ENCODE assay signal across 18 cellular contexts in the genomic region with DNA sequence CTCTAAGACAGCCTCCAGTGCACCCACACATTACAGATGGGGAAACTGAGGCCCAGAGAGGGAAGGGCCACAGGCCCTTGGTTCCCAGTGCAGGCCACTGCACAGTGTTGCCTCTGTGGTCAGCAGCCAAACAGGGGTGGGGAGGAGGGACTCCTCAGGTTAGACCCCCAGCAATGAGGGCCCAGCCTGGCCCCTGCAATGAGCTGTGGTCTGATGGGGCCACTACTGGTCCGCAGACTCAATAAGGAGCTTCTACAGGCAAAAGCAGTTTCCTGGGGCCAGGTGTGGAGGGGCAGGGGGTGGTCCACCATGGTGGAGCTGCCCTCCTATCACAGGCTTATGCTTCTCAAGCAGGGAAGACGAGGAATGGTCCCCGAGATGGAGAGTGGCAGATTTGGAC.
"Had no signal": no experiment of that assay in that cellular context is flagged by ENCODE, and none has a peak within 500 bp of the region (broad histone marks: within the 10 kb centered on the region; RNA-seq: fewer than 3 reads in every experiment).

No MANE protein-coding gene starts in this region.

- ATAC-seq: gastrocnemius medialis, left lung, lower lobe of right lung had no signal

- H3K4me1 ChIP-seq: left lung, lower lobe of right lung, transverse colon had no signal

- H3K27ac ChIP-seq: coronary artery, left lung, lower lobe of right lung, neutrophil, right atrium auricular region, stomach, thoracic aorta, transverse colon had no signal

- H3K27me3 ChIP-seq: gastrocnemius medialis, left lung, right atrium auricular region, stomach, transverse colon had no signal

- H3K36me3 ChIP-seq: gastrocnemius medialis, left lung, lower lobe of right lung, neutrophil, right atrium auricular region, stomach, thoracic aorta, transverse colon had no signal

- H3K4me1 Mint-ChIP-seq: memory B cell had no signal

- H3K27ac Mint-ChIP-seq: memory B cell, naive B cell had no signal

- H3K9me3 Mint-ChIP-seq: nephron had no signal

- H3K4me3 Mint-ChIP-seq: memory B cell, naive B cell, nephron had no signal

- H3K9me3 ChIP-seq: gastrocnemius medialis, left lung, lower lobe of right lung, neutrophil, right atrium auricular region, stomach, thoracic aorta, transverse colon had no signal

- H3K4me3 ChIP-seq: coronary artery, gastrocnemius medialis, left lung, lower lobe of right lung, right atrium auricular region, stomach, thoracic aorta, transverse colon had no signal

- DNase-seq: effector CD4-positive, alpha-beta T cell; gastrocnemius medialis; lower lobe of right lung; naive B cell; small intestine; stimulated activated CD4-positive, alpha-beta T cell treated with anti-CD3 and anti-CD28 coated beads, Interleukin-12 subunit alpha, Interleukin-12 subunit beta, amount 100 ng/mL, for 4 hours; stimulated activated naive CD4-positive, alpha-beta T cell; stomach; substantia nigra; transverse colon had no signal

- FAIRE-seq: small intestine, urothelium cell line had no signal

- H3K36me3 Mint-ChIP-seq: memory B cell, naive B cell had no signal
